In genomic region chr17:70045780-70046179, GRCh38 we compare ENCODE assay signal across 13 cellular contexts. TPM values are rescaled to one million over a fixed set of nuclear protein-coding genes. Genes with fewer than 3 reads are reported as not detected.
"Had no signal": no experiment of that assay in that cellular context is flagged by ENCODE, and none has a peak within 500 bp of the region (broad histone marks: within the 10 kb centered on the region; RNA-seq: fewer than 3 reads in every experiment).

No MANE protein-coding gene starts in this region.

RNA-seq across cellular contexts. Expression of gene KCNJ16, which starts 29.2 kb away (rescaled TPM):
- total RNA-seq: activated B cell treated with CpG ODN at 0.5 μM for 24 hours; activated CD4-positive, alpha-beta memory T cell treated with anti-CD3 and anti-CD28 coated beads for 36 hours; activated CD4-positive, alpha-beta T cell treated with anti-CD3 and anti-CD28 coated beads, Interleukin-2, amount 10 ng/mL, durations not matched to agents 24 days and 14 days; activated CD8-positive, alpha-beta memory T cell treated with anti-CD3 and anti-CD28 coated beads for 36 hours; activated CD8-positive, alpha-beta T cell treated with anti-CD3 and anti-CD28 coated beads for 36 hours; activated naive CD4-positive, alpha-beta T cell treated with anti-CD3 and anti-CD28 coated beads for 36 hours; activated naive CD4-positive, alpha-beta T cell treated with anti-CD3 and anti-CD28 coated beads, Interleukin-2, amount 50 U/mL, for 72 hours; activated naive CD8-positive, alpha-beta T cell treated with anti-CD3 and anti-CD28 coated beads for 36 hours; activated T-cell treated with anti-CD3 and anti-CD28 coated beads, Interleukin-2, amount 50 U/mL, for 4 hours; activated T-cell treated with anti-CD3 and anti-CD28 coated beads, Interleukin-2, amount 50 U/mL, for 72 hours; activated T-helper 1 cell treated with anti-CD3 and anti-CD28 coated beads, Interleukin-12 subunit alpha, Interleukin-12 subunit beta, Interleukin-2, Interleukin-4 antibody, amounts not matched to agents 30 ng/mL and 10 ng/mL and 1 ng/mL, durations not matched to agents 14 hours and 24 hours and 36 hours; activated T-helper 17 cell treated with anti-CD3 and anti-CD28 coated beads, Interleukin-2, amount 50 U/mL, for 72 hours; cardiac septum had no signal
